28 cellular contexts compared by ENCODE assay signal in genomic region chr12:61251076-61251475, GRCh38.
"Had no signal": no experiment of that assay in that cellular context is flagged by ENCODE, and none has a peak within 500 bp of the region (broad histone marks: within the 10 kb centered on the region; RNA-seq: fewer than 3 reads in every experiment).

No MANE protein-coding gene starts in this region.

- H3K4me3 ChIP-seq: neural progenitor cell, ovary, psoas muscle, right lobe of liver, sigmoid colon, stomach, thoracic aorta, thyroid gland, tibial nerve, upper lobe of left lung, uterus had no signal

- H3K4me2 ChIP-seq: neural progenitor cell had no signal

- H3K27ac ChIP-seq: neural progenitor cell, ovary, parathyroid adenoma, psoas muscle, right lobe of liver, sigmoid colon, stomach, thoracic aorta, thyroid gland, tibial nerve, upper lobe of left lung, uterus had no signal

- FAIRE-seq: small intestine had no signal

- H3K4me1 ChIP-seq: neural progenitor cell, parathyroid adenoma, psoas muscle, right lobe of liver, sigmoid colon, stomach, thyroid gland, tibial nerve, upper lobe of left lung, uterus had no signal

- H3K36me3 Mint-ChIP-seq: neural progenitor cell; stimulated activated effector memory CD8-positive, alpha-beta T cell treated with anti-CD3 and anti-CD28 coated beads, Interleukin-12 subunit alpha, Interleukin-12 subunit beta, amount 100 ng/mL, for 72 hours; stimulated activated naive B cell treated with anti-CD40 and anti-IgM and Interleukin-4, amounts not matched to agents 10 μg/mL and 1 μg/mL and 100 μg/mL, for 72 hours had no signal

- H3K36me3 ChIP-seq: neural progenitor cell, ovary, right lobe of liver, sigmoid colon, stomach, thoracic aorta, thyroid gland, tibial nerve, upper lobe of left lung, uterus had no signal

- H3K4me3 Mint-ChIP-seq: natural killer cell; nephron; neural progenitor cell; stimulated activated effector memory CD8-positive, alpha-beta T cell treated with anti-CD3 and anti-CD28 coated beads, Interleukin-12 subunit alpha, Interleukin-12 subunit beta, amount 100 ng/mL, for 72 hours; stimulated activated naive B cell treated with anti-CD40 and anti-IgM and Interleukin-4, amounts not matched to agents 10 μg/mL and 1 μg/mL and 100 μg/mL, for 72 hours; stimulated activated naive CD8-positive, alpha-beta T cell treated with anti-CD3 and anti-CD28 coated beads, Interleukin-15, Interleukin-2, amounts not matched to agents 100 ng/mL and 50 ng/mL, for 24 hours had no signal

- DNase-seq: natural killer cell; occipital lobe; ovary; posterior cingulate gyrus; psoas muscle; right cardiac atrium; right lobe of liver; sigmoid colon; small intestine; stimulated activated CD4-positive, alpha-beta T cell treated with anti-CD3 and anti-CD28 coated beads, Interleukin-15, amount 100 ng/mL, for 24 hours; stimulated activated CD4-positive, alpha-beta T cell treated with anti-CD3 and anti-CD28 coated beads, Interleukin-2, amount 100 ng/mL, for 24 hours; stimulated activated CD4-positive, alpha-beta T cell treated with anti-CD3 and anti-CD28 coated beads, Interleukin-2, amount 100 ng/mL, for 48 hours; stimulated activated CD4-positive, alpha-beta T cell treated with anti-CD3 and anti-CD28 coated beads, Interleukin-4, amount 100 ng/mL, for 24 hours; stimulated activated naive B cell treated with anti-CD40 and anti-IgM and Interleukin-4, amounts not matched to agents 10 μg/mL and 1 μg/mL and 100 μg/mL, for 72 hours; stimulated activated naive CD4-positive, alpha-beta T cell treated with Interleukin-2 at 50 U/mL for 16 hours; stomach; thyroid gland; trophoblast cell; upper lobe of left lung; uterus had no signal

- H2AFZ ChIP-seq: neural progenitor cell, parathyroid adenoma had no signal

- H3K27me3 ChIP-seq: neural progenitor cell, ovary, right lobe of liver, sigmoid colon, stomach, thyroid gland, tibial nerve, upper lobe of left lung, uterus had no signal

- H3K9ac ChIP-seq: neural progenitor cell, parathyroid adenoma had no signal

- H3K9me3 Mint-ChIP-seq: nephron; neural progenitor cell; stimulated activated naive CD8-positive, alpha-beta T cell treated with anti-CD3 and anti-CD28 coated beads, Interleukin-15, Interleukin-2, amounts not matched to agents 100 ng/mL and 50 ng/mL, for 24 hours had no signal

- H3K27ac Mint-ChIP-seq: natural killer cell; nephron; neural progenitor cell; progenitor cell of endocrine pancreas; stimulated activated effector memory CD8-positive, alpha-beta T cell treated with anti-CD3 and anti-CD28 coated beads, Interleukin-12 subunit alpha, Interleukin-12 subunit beta, amount 100 ng/mL, for 72 hours; stimulated activated naive B cell treated with anti-CD40 and anti-IgM and Interleukin-4, amounts not matched to agents 10 μg/mL and 1 μg/mL and 100 μg/mL, for 72 hours; stimulated activated naive CD8-positive, alpha-beta T cell treated with anti-CD3 and anti-CD28 coated beads, Interleukin-15, Interleukin-2, amounts not matched to agents 100 ng/mL and 50 ng/mL, for 24 hours had no signal

- H3K79me2 ChIP-seq: parathyroid adenoma had no signal

- H3K9me3 ChIP-seq: ovary, psoas muscle, right lobe of liver, sigmoid colon, thoracic aorta, thyroid gland, tibial nerve, upper lobe of left lung, uterus had no signal

- H3K4me1 Mint-ChIP-seq: natural killer cell; nephron; stimulated activated effector memory CD8-positive, alpha-beta T cell treated with anti-CD3 and anti-CD28 coated beads, Interleukin-12 subunit alpha, Interleukin-12 subunit beta, amount 100 ng/mL, for 72 hours; stimulated activated naive B cell treated with anti-CD40 and anti-IgM and Interleukin-4, amounts not matched to agents 10 μg/mL and 1 μg/mL and 100 μg/mL, for 72 hours had no signal

- H3K27me3 Mint-ChIP-seq: progenitor cell of endocrine pancreas; stimulated activated naive B cell treated with anti-CD40 and anti-IgM and Interleukin-4, amounts not matched to agents 10 μg/mL and 1 μg/mL and 100 μg/mL, for 72 hours; stimulated activated naive CD8-positive, alpha-beta T cell treated with anti-CD3 and anti-CD28 coated beads, Interleukin-15, Interleukin-2, amounts not matched to agents 100 ng/mL and 50 ng/mL, for 24 hours had no signal
